Comparison of ENCODE assay signal across 19 cellular contexts in genomic region chr2:131475831-131476230, GRCh38. TPM values are rescaled to one million over a fixed set of nuclear protein-coding genes. Genes with fewer than 3 reads are reported as not detected.
DNase-seq lines count a peak whose midpoint lies in the region; ATAC-seq and TF ChIP-seq lines count a peak whose summit lies in the region.
"Had no signal": no experiment of that assay in that cellular context is flagged by ENCODE, and none has a peak within 500 bp of the region (broad histone marks: within the 10 kb centered on the region; RNA-seq: fewer than 3 reads in every experiment).

Gene TUBA3D, plus strand, starts transcription at chr2:131476119. Its CDS starts 81 bp downstream, at chr2:131476200.

- no peaks in the 10 kb centered on the region for H4K20me1 ChIP-seq in H9 (ENCODE audit: control insufficient read depth, insufficient read depth, insufficient read length)
- H4K20me1 ChIP-seq: BLaER1 treated with 17β-estradiol and CSF1 and Interleukin-3, amounts not matched to agents 10 nM and 100 nM had no signal

- H3K4me1 ChIP-seq in H9 (ENCODE audit: insufficient read depth, low read length) (no peaks in the 10 kb centered on the region), endodermal cell (ENCODE audit: control insufficient read depth, insufficient read depth, low read length) (no peaks in the 10 kb centered on the region), trophoblast cell (ENCODE audit: control insufficient read depth in 1 of 2, insufficient read depth in 2 of 2, low read length in 2 of 2) (no peaks in the 10 kb centered on the region)
- H3K4me1 ChIP-seq: BLaER1 treated with 17β-estradiol and CSF1 and Interleukin-3, amounts not matched to agents 10 nM and 100 nM had no signal

- no peaks in the 10 kb centered on the region for H3K79me1 ChIP-seq in H9 (ENCODE audit: insufficient read depth, low read depth, low read length, poor library complexity, severe bottlenecking)
- H3K79me1 ChIP-seq in trophoblast cell (ENCODE audit: low read length): no peaks in the 10 kb centered on the region

- H3K4me2 ChIP-seq in H9 (ENCODE audit: insufficient read depth, insufficient read length, low read length): no peak within 1 kb of the TSS
- no peak within 1 kb of the TSS for H3K4me2 ChIP-seq in trophoblast cell (ENCODE audit: low read length)
- H3K4me2 ChIP-seq: BLaER1 treated with 17β-estradiol and CSF1 and Interleukin-3, amounts not matched to agents 10 nM and 100 nM; SK-N-SH had no signal

- H4K5ac ChIP-seq in H9 (ENCODE audit: insufficient read length, low read depth, low read length): no peak within 1 kb of the TSS

- H3K27me3 Mint-ChIP-seq in H9 (ENCODE audit: low read depth) (peaks cover 2% of the 10 kb centered on the region; the same call in 1 of the 2 replicates), endodermal cell (ENCODE audit: insufficient read depth) (no peaks in the 10 kb centered on the region)
- H3K27me3 Mint-ChIP-seq in stimulated activated naive B cell treated with anti-CD40 and anti-IgM and Interleukin-4, amounts not matched to agents 10 μg/mL and 1 μg/mL and 100 μg/mL, for 72 hours: no peaks in the 10 kb centered on the region

- H3K27me3 ChIP-seq in H9 (ENCODE audit: insufficient read depth, low read length) (no peaks in the 10 kb centered on the region), endodermal cell (ENCODE audit: control insufficient read depth, insufficient read depth, low read length, poor library complexity, severe bottlenecking) (no peaks in the 10 kb centered on the region), trophoblast cell (ENCODE audit: insufficient read depth, low read length) (no peaks in the 10 kb centered on the region)
- H3K27me3 ChIP-seq: BLaER1 treated with 17β-estradiol and CSF1 and Interleukin-3, amounts not matched to agents 10 nM and 100 nM had no signal

- no peaks in the 10 kb centered on the region for H3K9me3 Mint-ChIP-seq in H9
- H3K9me3 Mint-ChIP-seq in endodermal cell: peaks cover 3% of the 10 kb centered on the region
- no peaks in the 10 kb centered on the region for H3K9me3 Mint-ChIP-seq in stimulated activated naive B cell treated with anti-CD40 and anti-IgM and Interleukin-4, amounts not matched to agents 10 μg/mL and 1 μg/mL and 100 μg/mL, for 72 hours

- H3K27ac ChIP-seq in H9 (ENCODE audit: insufficient read length, low read depth, low read length) (no peak within 1 kb of the TSS), endodermal cell (ENCODE audit: low read depth, low read length) (no peak within 1 kb of the TSS), trophoblast cell (ENCODE audit: low read depth, low read length) (no peak within 1 kb of the TSS)
- H3K27ac ChIP-seq: BLaER1 treated with 17β-estradiol and CSF1 and Interleukin-3, amounts not matched to agents 10 nM and 100 nM; GM23248 had no signal

- no peak within 1 kb of the TSS for H4K91ac ChIP-seq in H9 (ENCODE audit: insufficient read length, low read depth, low read length)
- H4K91ac ChIP-seq in trophoblast cell (ENCODE audit: low read depth, low read length): no peak within 1 kb of the TSS

- H2AK5ac ChIP-seq in H9 (ENCODE audit: insufficient read length, low read length) (no peak within 1 kb of the TSS), trophoblast cell (ENCODE audit: low read length) (no peak within 1 kb of the TSS)

- DNase-seq in H9 (peak; percentile 41), endodermal cell (peak; percentile 53), iPS-NIHi11 (ENCODE audit: low spot score) (peak; percentile 38), trophoblast cell (no peak), NCI-H1092 (lab: John Stamatoyannopoulos, UW) (no peak)
- DNase-seq in stimulated activated naive B cell treated with anti-CD40 and anti-IgM and Interleukin-4, amounts not matched to agents 10 μg/mL and 1 μg/mL and 100 μg/mL, for 72 hours: no peak
- DNase-seq: DMS79 treated with DMSO at 0.1 percent for 48 hours, GM23248, KBM-7, NCI-H1105 treated with DMSO at 0.1 percent for 48 hours, NCI-H1694, NCI-H2081 treated with DMSO at 0.1 percent for 48 hours, NCI-H510A, NCI-H774, OCI-M1, SHP77 treated with DMSO at 0.1 percent for 48 hours, SK-N-SH had no signal

- H3K27ac Mint-ChIP-seq in H9: no peak within 1 kb of the TSS
- no peak within 1 kb of the TSS for H3K27ac Mint-ChIP-seq in endodermal cell
- H3K27ac Mint-ChIP-seq in stimulated activated naive B cell treated with anti-CD40 and anti-IgM and Interleukin-4, amounts not matched to agents 10 μg/mL and 1 μg/mL and 100 μg/mL, for 72 hours: peak within 1 kb of the TSS; percentile 54

- ATAC-seq in stimulated activated naive B cell treated with anti-CD40 and anti-IgM and Interleukin-4, amounts not matched to agents 10 μg/mL and 1 μg/mL and 100 μg/mL, for 72 hours (replicated peaks): no peak
- no peak for ATAC-seq in GM21423 (IDR thresholded peaks at IDR 0.05; ENCODE audit: unreplicated experiment)

- H3K4me1 Mint-ChIP-seq in H9 (no peaks in the 10 kb centered on the region), endodermal cell (no peaks in the 10 kb centered on the region)
- H3K4me1 Mint-ChIP-seq in stimulated activated naive B cell treated with anti-CD40 and anti-IgM and Interleukin-4, amounts not matched to agents 10 μg/mL and 1 μg/mL and 100 μg/mL, for 72 hours: no peaks in the 10 kb centered on the region

- H2BK5ac ChIP-seq in H9 (ENCODE audit: insufficient read length, low read length) (no peak within 1 kb of the TSS), trophoblast cell (ENCODE audit: low read depth, low read length, poor library complexity) (no peak within 1 kb of the TSS)

- H2AFZ ChIP-seq in H9 (ENCODE audit: low read length): no peak within 1 kb of the TSS
- no peak within 1 kb of the TSS for H2AFZ ChIP-seq in trophoblast cell (ENCODE audit: insufficient read depth, low read length, poor library complexity)
- H2AFZ ChIP-seq: GM23248 had no signal

- no peak within 1 kb of the TSS for H2BK20ac ChIP-seq in H9 (ENCODE audit: low read depth, low read length, poor library complexity, severe bottlenecking)

- no CpG with 5 or more reads among the region's 27 CpGs for WGBS in H9 (ENCODE audit: extremely low coverage, insufficient read length, low lambda C conversion rate)
- WGBS in endodermal cell (ENCODE audit: insufficient coverage in 1 of 2, insufficient read length in 1 of 2), 2 experiments: 94 to 96% methylated on average over 4 to 27 of the region's 27 CpGs
- no CpG with 5 or more reads among the region's 27 CpGs for WGBS in trophoblast cell (ENCODE audit: extremely low coverage, insufficient coverage, insufficient read length)

- H3K79me2 ChIP-seq in H9 (ENCODE audit: insufficient read depth, low read length): no peaks in the 10 kb centered on the region
- no peaks in the 10 kb centered on the region for H3K79me2 ChIP-seq in trophoblast cell (ENCODE audit: control insufficient read depth, insufficient read depth, low read length, poor library complexity)

- no peaks in the 10 kb centered on the region for H3K9me3 ChIP-seq in H9 (ENCODE audit: control insufficient read depth, low read depth, low read length)
- H3K9me3 ChIP-seq in endodermal cell (ENCODE audit: control insufficient read depth, low read length): no peaks in the 10 kb centered on the region
- H3K9me3 ChIP-seq in trophoblast cell (ENCODE audit: insufficient read depth, low read depth, low read length): no peaks in the 10 kb centered on the region
- H3K9me3 ChIP-seq: SK-N-SH had no signal

- no peak within 1 kb of the TSS for H4K12ac ChIP-seq in trophoblast cell (ENCODE audit: low read depth, low read length)

- H3T11ph ChIP-seq in H9 (ENCODE audit: low read length): no peak within 1 kb of the TSS

- TF ChIP-seq CTCF in H9 (conservative IDR thresholded peaks at IDR 0.05) (no peak), endodermal cell (conservative IDR thresholded peaks at IDR 0.05) (no peak)

- no peak within 1 kb of the TSS for H2BK15ac ChIP-seq in H9 (ENCODE audit: low read depth, low read length)

- H3K4me3 Mint-ChIP-seq in H9 (no peak within 1 kb of the TSS), endodermal cell (no peak within 1 kb of the TSS)
- H3K4me3 Mint-ChIP-seq in stimulated activated naive B cell treated with anti-CD40 and anti-IgM and Interleukin-4, amounts not matched to agents 10 μg/mL and 1 μg/mL and 100 μg/mL, for 72 hours: no peak within 1 kb of the TSS

- H4K8ac ChIP-seq in H9 (replicated peaks; ENCODE audit: insufficient read length, low read depth, low read length) (no peak within 1 kb of the TSS), trophoblast cell (ENCODE audit: low read depth, low read length) (no peak within 1 kb of the TSS)

- H3K23ac ChIP-seq in H9 (ENCODE audit: insufficient read length, low read depth, low read length) (no peak within 1 kb of the TSS), trophoblast cell (ENCODE audit: low read length) (no peak within 1 kb of the TSS)

- H3K36me3 ChIP-seq in endodermal cell (ENCODE audit: control insufficient read depth, insufficient read depth, low read length) (no peaks in the 10 kb centered on the region), trophoblast cell (ENCODE audit: control insufficient read depth in 1 of 2, insufficient read depth in 2 of 2, low read length in 2 of 2) (peaks cover 0 to 3% of the 10 kb centered on the region in 2 experiments)

- H3K14ac ChIP-seq in H9 (ENCODE audit: insufficient read depth, low read length) (no peak within 1 kb of the TSS), trophoblast cell (ENCODE audit: low read length) (no peak within 1 kb of the TSS)

- no peak within 1 kb of the TSS for H3K18ac ChIP-seq in H9 (ENCODE audit: insufficient read length, low read depth, low read length)
- no peak within 1 kb of the TSS for H3K18ac ChIP-seq in trophoblast cell (ENCODE audit: low read length)

- H3K56ac ChIP-seq in H9 (ENCODE audit: insufficient read length, low read depth, low read length): no peak within 1 kb of the TSS

- H3K9ac ChIP-seq in H9 (ENCODE audit: extremely low read depth, insufficient read length, low read length) (no peak within 1 kb of the TSS), endodermal cell (ENCODE audit: extremely low read depth, low read length, poor library complexity, severe bottlenecking) (no peak within 1 kb of the TSS), trophoblast cell (ENCODE audit: low read length) (no peak within 1 kb of the TSS)
- H3K9ac ChIP-seq: BLaER1 treated with 17β-estradiol and CSF1 and Interleukin-3, amounts not matched to agents 10 nM and 100 nM; GM23248; SK-N-SH had no signal

- H3K36me3 Mint-ChIP-seq in H9 (ENCODE audit: insufficient read depth in 1 of 3, low read depth in 3 of 3) (peaks cover 0 to 8% (median 0%) of the 10 kb centered on the region in 3 experiments; a peak in 1 of 7 replicates), endodermal cell (ENCODE audit: low read depth) (peaks cover 7% of the 10 kb centered on the region)
- peaks cover 12 to 18% of the 10 kb centered on the region in 2 donors for H3K36me3 Mint-ChIP-seq in stimulated activated naive B cell treated with anti-CD40 and anti-IgM and Interleukin-4, amounts not matched to agents 10 μg/mL and 1 μg/mL and 100 μg/mL, for 72 hours

- H3K4me3 ChIP-seq in endodermal cell (ENCODE audit: low read length) (no peak within 1 kb of the TSS), trophoblast cell (ENCODE audit: low read depth, low read length) (no peak within 1 kb of the TSS)
- H3K4me3 ChIP-seq: BLaER1 treated with 17β-estradiol and CSF1 and Interleukin-3, amounts not matched to agents 10 nM and 100 nM; GM23248 had no signal

- H2BK120ac ChIP-seq in H9 (ENCODE audit: low read depth, low read length, poor library complexity, severe bottlenecking) (no peak within 1 kb of the TSS), trophoblast cell (ENCODE audit: insufficient read depth, low read length, poor library complexity) (no peak within 1 kb of the TSS)

- H3K4ac ChIP-seq in H9 (ENCODE audit: low read depth, low read length) (no peak within 1 kb of the TSS), trophoblast cell (ENCODE audit: low read depth, low read length) (no peak within 1 kb of the TSS)

- no peak within 1 kb of the TSS for H2BK12ac ChIP-seq in H9 (ENCODE audit: insufficient read length, low read depth, low read length)
- no peak within 1 kb of the TSS for H2BK12ac ChIP-seq in trophoblast cell (ENCODE audit: low read length)

- H3K23me2 ChIP-seq in H9 (ENCODE audit: insufficient read length, low read depth, low read length, poor library complexity, severe bottlenecking): no peaks in the 10 kb centered on the region

RNA-seq across cellular contexts. Expression of gene TUBA3D, which starts in this region (rescaled TPM):
- 0.18 TPM in 1 of 2 replicates, not detected in the other for total RNA-seq in H9 (2021)
- not detected for total RNA-seq in endodermal cell
- polyA plus RNA-seq in endodermal cell (2013, experiment 1 of 2): not detected
- polyA plus RNA-seq in endodermal cell (2013, experiment 2 of 2): not detected
- not detected in 2 replicates for polyA plus RNA-seq in trophoblast cell (2013)
- total RNA-seq: GM23248 had no signal
- polyA plus RNA-seq: GM23248, SK-N-SH had no signal

Comparison
In these comparisons a context has a peak if more than half of its experiments do, and no peak if none do; other contexts are left out.
1. Peak in DNase-seq in H9; RNA of the gene not detected or under 1 TPM.
2. Peak in DNase-seq in endodermal cell; RNA of the gene not detected or under 1 TPM.